Comparison of ENCODE assay signal across 8 cellular contexts in the genomic region with DNA sequence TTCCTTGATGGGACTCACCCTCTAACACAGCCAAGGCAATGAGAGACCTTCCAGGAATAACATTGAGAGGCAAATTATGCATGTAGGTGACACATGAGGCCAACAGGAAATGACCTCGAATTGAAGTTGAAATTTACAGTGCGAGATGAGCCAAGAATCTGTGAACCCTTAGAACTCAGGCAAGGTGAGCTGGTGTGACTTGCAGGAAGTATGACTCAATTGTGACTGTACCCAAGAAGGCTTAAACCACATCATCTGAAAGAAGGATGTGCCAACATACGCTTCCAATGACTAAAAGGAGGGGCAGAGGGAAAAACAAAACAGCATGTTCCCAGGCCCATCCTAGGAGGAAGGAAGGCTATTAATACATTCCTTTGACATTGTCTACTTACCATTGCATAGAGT. TPM values are rescaled to one million over a fixed set of nuclear protein-coding genes. Genes with fewer than 3 reads are reported as not detected.
DNase-seq lines count a peak whose midpoint lies in the region; ATAC-seq and TF ChIP-seq lines count a peak whose summit lies in the region.

No MANE protein-coding gene starts in this region.

- peaks cover 75% of the 10 kb centered on the region for H3K4me1 Mint-ChIP-seq in activated CD4-positive, alpha-beta T cell treated with anti-CD3 and anti-CD28 coated beads for 36 hours

- no peaks in the 10 kb centered on the region for H3K27me3 Mint-ChIP-seq in activated CD4-positive, alpha-beta T cell treated with anti-CD3 and anti-CD28 coated beads for 36 hours

- H3K4me1 ChIP-seq in sigmoid colon: no peaks in the 10 kb centered on the region

- WGBS in sigmoid colon, 2 donors: 8 to 30% methylated on average over 3 of the region's 3 CpGs

- DNase-seq in AG20443 (ENCODE audit: low spot score) (peak; percentile 85), HT-29 (ENCODE audit: low spot score) (peak; percentile 97), sigmoid colon (no peak), NCI-H2081 (lab: John Stamatoyannopoulos, UW) (no peak)
- peak; percentile 70 for DNase-seq in activated CD4-positive, alpha-beta T cell treated with anti-CD3 and anti-CD28 coated beads for 36 hours

- no peaks in the 10 kb centered on the region for H3K9me3 ChIP-seq in sigmoid colon

- peak overlapping the region; percentile 20 for H3K4me3 Mint-ChIP-seq in activated CD4-positive, alpha-beta T cell treated with anti-CD3 and anti-CD28 coated beads for 36 hours

- no peak for TF ChIP-seq POLR2A in sigmoid colon (IDR thresholded peaks at IDR 0.05)

- no peak overlapping the region for H3K4me3 ChIP-seq in sigmoid colon

- intact Hi-C loops in activated CD4-positive, alpha-beta T cell treated with anti-CD3 and anti-CD28 coated beads for 36 hours (cut with DNase I, micrococcal nuclease): loop anchor here (1.0 to 2.0 kb wide), 6 partner anchors 9 to 53 kb away; no protein-coding TSS in a partner anchor
- intact Hi-C loops in sigmoid colon (cut with DNase I): no loop called here

- ATAC-seq in activated CD4-positive, alpha-beta T cell treated with anti-CD3 and anti-CD28 coated beads for 36 hours: peak; percentile 96
- peak; percentile 95 for ATAC-seq in esophagus mucosa
- ATAC-seq in GM21360 (IDR thresholded peaks at IDR 0.05; ENCODE audit: unreplicated experiment): no peak
- ATAC-seq in GM18498 (IDR thresholded peaks at IDR 0.05; ENCODE audit: unreplicated experiment): no peak

- TF ChIP-seq CTCF in sigmoid colon (IDR thresholded peaks at IDR 0.05): no peak

- CTCF ChIA-PET in activated CD4-positive, alpha-beta T cell treated with anti-CD3 and anti-CD28 coated beads for 36 hours (lab: Charles Lee): interaction anchor here (0.7 to 3.4 kb wide), 10 partner anchors 10 to 54 kb away, joined by 3 to 18 read pairs (median 5); no protein-coding TSS in a partner anchor

- H3K36me3 Mint-ChIP-seq in activated CD4-positive, alpha-beta T cell treated with anti-CD3 and anti-CD28 coated beads for 36 hours (ENCODE audit: low read depth): peaks cover 10% of the 10 kb centered on the region

- H3K27ac Mint-ChIP-seq in activated CD4-positive, alpha-beta T cell treated with anti-CD3 and anti-CD28 coated beads for 36 hours: peak overlapping the region; percentile 88

- no peaks in the 10 kb centered on the region for H3K9me3 Mint-ChIP-seq in activated CD4-positive, alpha-beta T cell treated with anti-CD3 and anti-CD28 coated beads for 36 hours (ENCODE audit: low read depth)

- peak overlapping the region in 2 of 4 donors; percentile 34 to 71 for H3K27ac ChIP-seq in sigmoid colon

- H3K36me3 ChIP-seq in sigmoid colon: no peaks in the 10 kb centered on the region

- POLR2A ChIA-PET in activated CD4-positive, alpha-beta T cell treated with anti-CD3 and anti-CD28 coated beads for 36 hours (lab: Charles Lee): interaction anchor here (0.6 to 3.8 kb wide), 11 partner anchors 10 to 60 kb away, joined by 3 to 18 read pairs (median 6); no protein-coding TSS in a partner anchor

- no peaks in the 10 kb centered on the region for H3K27me3 ChIP-seq in sigmoid colon

- peak in 3 of 4 donors; percentile 2 to 36 (median 22) for TF ChIP-seq EP300 in sigmoid colon (IDR thresholded peaks at IDR 0.05)

RNA-seq across cellular contexts. Expression of gene PITPNC1, which starts 44.8 kb away (rescaled TPM):
- total RNA-seq in HT-29 (2014; rRNA removed; shearing (Covaris generic)): 40.6 and 42.1 TPM in 2 replicates
- total RNA-seq in activated CD4-positive, alpha-beta T cell treated with anti-CD3 and anti-CD28 coated beads for 36 hours: 10 to 100 TPM; 41.6 to 56.3 TPM
- 16.0 TPM for total RNA-seq in esophagus mucosa
- total RNA-seq in sigmoid colon: 10 to 100 TPM in 1 of 4 donors, 1 to 10 TPM in 3; 3.6 to 14.7 (median 7.8) TPM
- 10 to 100 TPM in 1 of 3 donors, 1 to 10 TPM in 2; 3.0 to 15.7 (median 5.3) TPM for polyA plus RNA-seq in sigmoid colon

RNA-seq across cellular contexts. Expression of gene PSMD12, which starts 55.5 kb away (rescaled TPM):
- 30.3 and 35.9 TPM in 2 replicates for total RNA-seq in HT-29 (2014; rRNA removed; shearing (Covaris generic))
- 100 to 1,000 TPM; 100 to 101 TPM for total RNA-seq in activated CD4-positive, alpha-beta T cell treated with anti-CD3 and anti-CD28 coated beads for 36 hours
- 40.3 TPM for total RNA-seq in esophagus mucosa
- 10 to 100 TPM; 30.0 to 38.9 (median 33.0) TPM for total RNA-seq in sigmoid colon
- 10 to 100 TPM; 11.4 to 21.1 (median 15.7) TPM for polyA plus RNA-seq in sigmoid colon

Comparison
In these comparisons a context has a peak if more than half of its experiments do, and no peak if none do; other contexts are left out.
1. DNase-seq: peak in AG20443 (single experiment), HT-29 (single experiment) and activated CD4-positive, alpha-beta T cell treated with anti-CD3 and anti-CD28 coated beads for 36 hours (single experiment); none in sigmoid colon (single experiment) and NCI-H2081 (0 of 2).
2. ATAC-seq: peak in activated CD4-positive, alpha-beta T cell treated with anti-CD3 and anti-CD28 coated beads for 36 hours (single experiment) and esophagus mucosa (single experiment); none in GM21360 (single experiment) and GM18498 (single experiment).